In the genomic region with DNA sequence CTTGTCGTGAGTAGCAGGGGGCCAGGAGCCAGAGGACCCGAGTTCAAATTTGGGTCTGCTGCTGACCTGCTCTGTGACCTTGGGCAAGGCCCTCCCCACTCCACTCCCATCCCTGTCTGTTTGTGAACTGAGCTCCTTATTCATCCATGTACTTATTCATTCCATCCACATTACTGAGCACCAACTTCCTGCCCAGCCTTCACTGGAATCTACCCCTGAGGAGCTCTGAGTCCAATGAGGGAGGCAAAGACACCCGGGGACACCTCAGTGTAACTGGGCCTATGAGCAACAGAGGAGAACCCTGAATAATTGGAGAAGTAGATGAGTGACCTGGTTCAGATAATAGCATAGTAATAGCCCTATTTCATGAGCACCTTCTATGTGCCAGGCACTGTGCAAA, we compare ENCODE assay signal across 15 cellular contexts. TPM values are rescaled to one million over a fixed set of nuclear protein-coding genes. Genes with fewer than 3 reads are reported as not detected.
DNase-seq lines count a peak whose midpoint lies in the region; ATAC-seq and TF ChIP-seq lines count a peak whose summit lies in the region.
"Had no signal": no experiment of that assay in that cellular context is flagged by ENCODE, and none has a peak within 500 bp of the region (broad histone marks: within the 10 kb centered on the region; RNA-seq: fewer than 3 reads in every experiment).

No MANE protein-coding gene starts in this region.

- BruUV-seq in MCF 10A (replicated peaks; lab: Mats Ljungman, UMichigan): no TSS peak

- TF ChIP-seq CTCF in MCF 10A (IDR thresholded peaks at IDR 0.05; ENCODE audit: unreplicated experiment) (no peak), breast epithelium (IDR thresholded peaks at IDR 0.05) (no peak), fibroblast of the aortic adventitia (IDR thresholded peaks at IDR 0.05; ENCODE audit: insufficient read depth, low read length) (no peak)

- H3K27me3 ChIP-seq in breast epithelium: no peaks in the 10 kb centered on the region
- no peaks in the 10 kb centered on the region for H3K27me3 ChIP-seq in effector memory CD4-positive, alpha-beta T cell (replicated peaks; ENCODE audit: control insufficient read depth, insufficient read depth, low read length, poor library complexity, severe bottlenecking)

- no peak overlapping the region for H3K4me3 Mint-ChIP-seq in MCF 10A (ENCODE audit: unreplicated experiment)
- no peak overlapping the region for H3K4me3 Mint-ChIP-seq in activated CD8-positive, alpha-beta memory T cell treated with anti-CD3 and anti-CD28 coated beads, Interleukin-2, amount 10 ng/mL, durations not matched to agents 7 days and 5 days

- DNase-seq in MCF 10A (ENCODE audit: unreplicated experiment) (peak; percentile 10), breast epithelium (ENCODE audit: low spot score in 2 of 2) (no peak), SW 1271 (lab: John Stamatoyannopoulos, UW) (peak; percentile 17 to 57), fibroblast of the aortic adventitia (ENCODE audit: low read depth) (peak; percentile 47)
- DNase-seq in effector memory CD4-positive, alpha-beta T cell: no peak
- DNase-seq in activated CD8-positive, alpha-beta memory T cell treated with anti-CD3 and anti-CD28 coated beads, Interleukin-2, amount 50 U/mL, for 48 hours: no peak
- DNase-seq in activated CD8-positive, alpha-beta memory T cell treated with anti-CD3 and anti-CD28 coated beads, Interleukin-2, amount 10 ng/mL, durations not matched to agents 7 days and 5 days: no peak
- DNase-seq: central memory CD4-positive, alpha-beta T cell; NCI-H2107; SHP77 treated with DMSO at 0.1 percent for 48 hours; stomach had no signal

- no peak for ATAC-seq in HG03095 (IDR thresholded peaks at IDR 0.05; ENCODE audit: unreplicated experiment)
- no peak for ATAC-seq in activated CD8-positive, alpha-beta memory T cell treated with anti-CD3 and anti-CD28 coated beads, Interleukin-2, amount 10 ng/mL, durations not matched to agents 7 days and 5 days

- H3K4me1 Mint-ChIP-seq in MCF 10A (ENCODE audit: insufficient read depth, unreplicated experiment): peaks cover 6% of the 10 kb centered on the region
- peaks cover 5% of the 10 kb centered on the region for H3K4me1 Mint-ChIP-seq in activated CD8-positive, alpha-beta memory T cell treated with anti-CD3 and anti-CD28 coated beads, Interleukin-2, amount 10 ng/mL, durations not matched to agents 7 days and 5 days

- no peaks in the 10 kb centered on the region for H3K36me3 Mint-ChIP-seq in MCF 10A (ENCODE audit: insufficient read depth, unreplicated experiment)
- H3K36me3 Mint-ChIP-seq in activated CD8-positive, alpha-beta memory T cell treated with anti-CD3 and anti-CD28 coated beads, Interleukin-2, amount 10 ng/mL, durations not matched to agents 7 days and 5 days: no peaks in the 10 kb centered on the region

- no peaks in the 10 kb centered on the region for H3K9me3 Mint-ChIP-seq in MCF 10A (ENCODE audit: unreplicated experiment)
- H3K9me3 Mint-ChIP-seq in activated CD8-positive, alpha-beta memory T cell treated with anti-CD3 and anti-CD28 coated beads, Interleukin-2, amount 10 ng/mL, durations not matched to agents 7 days and 5 days (ENCODE audit: low read depth): no peaks in the 10 kb centered on the region

- H3K27me3 Mint-ChIP-seq in MCF 10A (ENCODE audit: insufficient read depth, unreplicated experiment): peaks cover 7% of the 10 kb centered on the region
- H3K27me3 Mint-ChIP-seq in activated CD8-positive, alpha-beta memory T cell treated with anti-CD3 and anti-CD28 coated beads, Interleukin-2, amount 10 ng/mL, durations not matched to agents 7 days and 5 days: peaks cover 3% of the 10 kb centered on the region

- H3K4me3 ChIP-seq in breast epithelium (no peak overlapping the region), fibroblast of the aortic adventitia (ENCODE audit: low read depth, low read length) (no peak overlapping the region)
- H3K4me3 ChIP-seq in effector memory CD4-positive, alpha-beta T cell (ENCODE audit: insufficient read depth, low read depth, low read length, poor library complexity, severe bottlenecking): no peak overlapping the region
- H3K4me3 ChIP-seq: stomach had no signal

- POLR2A ChIA-PET in MCF 10A (lab: Yijun Ruan, JAX): interaction anchor here (0.6 kb wide), 1 partner anchor 96 kb away, joined by 3 read pairs; no protein-coding TSS in a partner anchor

- TF ChIP-seq POLR2A in breast epithelium (IDR thresholded peaks at IDR 0.05): no peak

- H3K36me3 ChIP-seq in breast epithelium: no peaks in the 10 kb centered on the region
- H3K36me3 ChIP-seq in effector memory CD4-positive, alpha-beta T cell (ENCODE audit: control insufficient read depth, insufficient read depth, low read length): no peaks in the 10 kb centered on the region
- H3K36me3 ChIP-seq: stomach had no signal

- no peaks in the 10 kb centered on the region for H3K4me1 ChIP-seq in breast epithelium
- H3K4me1 ChIP-seq in effector memory CD4-positive, alpha-beta T cell (ENCODE audit: control insufficient read depth, insufficient read depth, low read length, poor library complexity, severe bottlenecking): no peaks in the 10 kb centered on the region
- H3K4me1 ChIP-seq: stomach had no signal

- CTCF ChIA-PET in MCF 10A (lab: Yijun Ruan, JAX): interaction anchor here (0.6 to 4.6 kb wide), 4 partner anchors 10 to 888 kb away, joined by 5 to 24 read pairs (median 14); a partner anchor contains a TSS
- CTCF ChIA-PET in activated CD8-positive, alpha-beta memory T cell treated with anti-CD3 and anti-CD28 coated beads, Interleukin-2, amount 10 ng/mL, durations not matched to agents 7 days and 5 days (lab: Charles Lee): interaction anchor here (0.9 to 1.9 kb wide), 3 partner anchors 15 to 63 kb away, joined by 3 to 6 read pairs (median 5); no protein-coding TSS in a partner anchor

- intact Hi-C loops in MCF 10A (cut with micrococcal nuclease) (no loop called here), breast epithelium (cut with DNase I; ENCODE audit: low total_unique reads) (no loop called here)

- no peaks in the 10 kb centered on the region for H3K9me3 ChIP-seq in breast epithelium
- H3K9me3 ChIP-seq in effector memory CD4-positive, alpha-beta T cell (ENCODE audit: control insufficient read depth, low read length): no peaks in the 10 kb centered on the region
- H3K9me3 ChIP-seq: stomach had no signal

- H3K27ac ChIP-seq in breast epithelium: no peak overlapping the region
- no peak overlapping the region for H3K27ac ChIP-seq in effector memory CD4-positive, alpha-beta T cell (ENCODE audit: insufficient read depth, low read length, poor library complexity, severe bottlenecking)
- H3K27ac ChIP-seq: 22Rv1, stomach had no signal

- no peak overlapping the region for H3K27ac Mint-ChIP-seq in MCF 10A (ENCODE audit: low read depth, unreplicated experiment)
- H3K27ac Mint-ChIP-seq in activated CD8-positive, alpha-beta memory T cell treated with anti-CD3 and anti-CD28 coated beads, Interleukin-2, amount 10 ng/mL, durations not matched to agents 7 days and 5 days: no peak overlapping the region

RNA-seq across cellular contexts. Expression of a gene that starts 8.9 kb away (rescaled TPM):
- not detected in 2 replicates for total RNA-seq in MCF 10A (2022)
- total RNA-seq in breast epithelium: under 1 TPM in 2 of 3 donors, not detected in 1; under 0.01 to 0.15 TPM
- total RNA-seq in fibroblast of the aortic adventitia (ENCODE audit: low replicate concordance): not detected in 2 replicates
- total RNA-seq in activated CD8-positive, alpha-beta memory T cell treated with anti-CD3 and anti-CD28 coated beads, Interleukin-2, amount 10 ng/mL, durations not matched to agents 7 days and 5 days: under 1 TPM; 0.07 to 0.12 TPM
- total RNA-seq: endothelial cell of umbilical vein, lung microvascular endothelial cell, stomach had no signal

RNA-seq across cellular contexts. Expression of a gene that starts 27.2 kb away (rescaled TPM):
- 0.39 TPM in 1 of 2 replicates, not detected in the other for total RNA-seq in MCF 10A (2022)
- total RNA-seq in breast epithelium: 1 to 10 TPM in 2 of 3 donors, under 1 TPM in 1; 0.32 to 8.3 (median 7.5) TPM
- 0.18 TPM in 1 of 2 replicates, not detected in the other for total RNA-seq in fibroblast of the aortic adventitia (ENCODE audit: low replicate concordance)
- total RNA-seq in activated CD8-positive, alpha-beta memory T cell treated with anti-CD3 and anti-CD28 coated beads, Interleukin-2, amount 10 ng/mL, durations not matched to agents 7 days and 5 days: not detected
- total RNA-seq: endothelial cell of umbilical vein, lung microvascular endothelial cell had no signal

RNA-seq across cellular contexts. Expression of a gene that starts 31.7 kb away (rescaled TPM):
- not detected in 2 replicates for total RNA-seq in MCF 10A (2022)
- under 1 TPM in 2 of 3 donors, not detected in 1; 0.15 to 0.16 TPM for total RNA-seq in breast epithelium
- total RNA-seq in fibroblast of the aortic adventitia (ENCODE audit: low replicate concordance): 1.1 and 2.5 TPM in 2 replicates
- total RNA-seq in activated CD8-positive, alpha-beta memory T cell treated with anti-CD3 and anti-CD28 coated beads, Interleukin-2, amount 10 ng/mL, durations not matched to agents 7 days and 5 days: under 1 TPM in 1 of 2 experiments, not detected in 1; 0.07 TPM
- total RNA-seq: lung microvascular endothelial cell had no signal

Comparison
In these comparisons a context has a peak if more than half of its experiments do, and no peak if none do; other contexts are left out.
1. DNase-seq: peak in MCF 10A (single experiment), SW 1271 (2 of 2) and fibroblast of the aortic adventitia (single experiment); none in breast epithelium (0 of 2), effector memory CD4-positive, alpha-beta T cell (0 of 3), activated CD8-positive, alpha-beta memory T cell treated with anti-CD3 and anti-CD28 coated beads, Interleukin-2, amount 50 U/mL, for 48 hours (single experiment) and activated CD8-positive, alpha-beta memory T cell treated with anti-CD3 and anti-CD28 coated beads, Interleukin-2, amount 10 ng/mL, durations not matched to agents 7 days and 5 days (single experiment).